Comparison of ENCODE assay signal across 24 cellular contexts in the genomic region with DNA sequence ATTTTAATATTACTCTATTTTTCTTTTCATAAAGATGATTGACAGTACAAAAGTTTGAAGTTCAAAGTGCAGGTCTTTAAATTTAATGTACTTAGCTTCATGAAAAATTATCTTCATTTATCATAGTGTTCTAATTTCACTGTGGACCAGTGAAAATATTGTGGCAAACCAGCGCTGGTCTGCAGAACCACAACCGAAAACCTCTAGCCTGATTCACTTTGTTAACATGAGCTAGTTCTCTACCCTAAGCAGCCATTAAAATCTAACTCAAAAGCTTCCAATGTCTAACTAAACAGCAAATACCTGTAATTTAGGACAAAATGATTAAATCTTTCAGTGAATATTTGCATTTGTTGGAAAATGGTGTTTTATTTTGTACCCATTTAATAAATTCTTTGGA.
DNase-seq lines count a peak whose midpoint lies in the region; ATAC-seq, FAIRE-seq and TF ChIP-seq lines count a peak whose summit lies in the region.
"Had no signal": no experiment of that assay in that cellular context is flagged by ENCODE, and none has a peak within 500 bp of the region (broad histone marks: within the 10 kb centered on the region; RNA-seq: fewer than 3 reads in every experiment).

No MANE protein-coding gene starts in this region.

- H3K27me3 Mint-ChIP-seq in nephron (ENCODE audit: low read depth), result no peaks in the 10 kb centered on the region
- H3K27me3 Mint-ChIP-seq in CD8-positive, alpha-beta memory T cell, result peaks cover 0 to 3% of the 10 kb centered on the region in 2 donors

- H3K4me1 ChIP-seq in CD8-positive, alpha-beta memory T cell (ENCODE audit: insufficient read depth, low read length), result no peaks in the 10 kb centered on the region
- H3K4me1 ChIP-seq: BE2C; BLaER1 treated with 17β-estradiol and CSF1 and Interleukin-3, amounts not matched to agents 10 nM and 100 nM had no signal

- no peaks in the 10 kb centered on the region for H3K9me3 Mint-ChIP-seq in nephron
- no peaks in the 10 kb centered on the region for H3K9me3 Mint-ChIP-seq in CD8-positive, alpha-beta memory T cell
- H3K9me3 Mint-ChIP-seq: CD14-positive monocyte; CD4-positive, alpha-beta T cell; HFFc6 had no signal

- H3K9me3 ChIP-seq in CD8-positive, alpha-beta memory T cell (ENCODE audit: low read length), result no peaks in the 10 kb centered on the region
- H3K9me3 ChIP-seq: A549; BE2C; BLaER1 treated with 17β-estradiol and CSF1 and Interleukin-3, amounts not matched to agents 10 nM and 100 nM; HAP-1 had no signal

- peak overlapping the region; percentile 24 to 97 (median 96) for H3K27ac Mint-ChIP-seq in nephron
- H3K27ac Mint-ChIP-seq in CD8-positive, alpha-beta memory T cell, result no peak overlapping the region
- H3K27ac Mint-ChIP-seq: CD14-positive monocyte; CD4-positive, alpha-beta T cell; HFFc6 had no signal

- no peak overlapping the region for H3K27ac ChIP-seq in CD8-positive, alpha-beta memory T cell (ENCODE audit: low read depth, low read length)
- H3K27ac ChIP-seq: A549; BLaER1 treated with 17β-estradiol and CSF1 and Interleukin-3, amounts not matched to agents 10 nM and 100 nM had no signal

- no peaks in the 10 kb centered on the region for H3K36me3 Mint-ChIP-seq in nephron (ENCODE audit: low read depth)
- H3K36me3 Mint-ChIP-seq in CD8-positive, alpha-beta memory T cell, result no peaks in the 10 kb centered on the region
- H3K36me3 Mint-ChIP-seq: CD14-positive monocyte had no signal

- no peak for TF ChIP-seq CTCF in nephron (IDR thresholded peaks at IDR 0.05; ENCODE audit: unreplicated experiment in 3 of 3)

- peaks cover 51% of the 10 kb centered on the region for H3K4me1 Mint-ChIP-seq in nephron
- H3K4me1 Mint-ChIP-seq in CD8-positive, alpha-beta memory T cell, result no peaks in the 10 kb centered on the region
- H3K4me1 Mint-ChIP-seq: CD14-positive monocyte had no signal

- no peak overlapping the region for H3K4me3 Mint-ChIP-seq in nephron
- no peak overlapping the region for H3K4me3 Mint-ChIP-seq in CD8-positive, alpha-beta memory T cell
- H3K4me3 Mint-ChIP-seq: CD14-positive monocyte; CD4-positive, alpha-beta T cell; HFFc6 had no signal

- FAIRE-seq in RCC 7860 (lab: Jason Lieb, UNC) (peak; percentile 56), islet of Langerhans (lab: Jason Lieb, UNC) (peak; percentile 30)
- FAIRE-seq: GM12891, GM18507, H54 had no signal

- H3K4me3 ChIP-seq in CD8-positive, alpha-beta memory T cell (ENCODE audit: low read length), result no peak overlapping the region
- H3K4me3 ChIP-seq: A549; BLaER1 treated with 17β-estradiol and CSF1 and Interleukin-3, amounts not matched to agents 10 nM and 100 nM; HAP-1 had no signal

- no peak for DNase-seq in RCC 7860 (ENCODE audit: low spot score)
- DNase-seq in SKM-1 (lab: John Stamatoyannopoulos, UW; ENCODE audit: unreplicated experiment), result no peak
- no peak for DNase-seq in CD8-positive, alpha-beta memory T cell
- DNase-seq: 8988T; AML-193; BE2C; Calu3; CD4-positive, alpha-beta T cell; COR-L47; DMS53; DMS79 treated with DMSO at 0.1 percent for 48 hours; GF-D8; GOT3; HFFc6 had no signal

- no peak for ATAC-seq in HG03378 (IDR thresholded peaks at IDR 0.05; ENCODE audit: unreplicated experiment)
- ATAC-seq: A549 had no signal

- H3K36me3 ChIP-seq in CD8-positive, alpha-beta memory T cell (ENCODE audit: insufficient read depth, low read length), result no peaks in the 10 kb centered on the region
- H3K36me3 ChIP-seq: BE2C; BLaER1 treated with 17β-estradiol and CSF1 and Interleukin-3, amounts not matched to agents 10 nM and 100 nM; HAP-1 had no signal

- POLR2A ChIA-PET in CD8-positive, alpha-beta memory T cell (lab: Charles Lee), result no interaction called here

- peaks cover 5% of the 10 kb centered on the region for H3K27me3 ChIP-seq in CD8-positive, alpha-beta memory T cell (ENCODE audit: insufficient read depth, low read length, poor library complexity, severe bottlenecking)
- H3K27me3 ChIP-seq: BE2C; BLaER1 treated with 17β-estradiol and CSF1 and Interleukin-3, amounts not matched to agents 10 nM and 100 nM had no signal

- CTCF ChIA-PET in CD8-positive, alpha-beta memory T cell (lab: Charles Lee), result no interaction called here

Comparison
In these comparisons a context has a peak if more than half of its experiments do, and no peak if none do; other contexts are left out.
1. H3K27ac Mint-ChIP-seq: peak in nephron (3 of 3); none in CD8-positive, alpha-beta memory T cell (0 of 8).